In the genomic region with DNA sequence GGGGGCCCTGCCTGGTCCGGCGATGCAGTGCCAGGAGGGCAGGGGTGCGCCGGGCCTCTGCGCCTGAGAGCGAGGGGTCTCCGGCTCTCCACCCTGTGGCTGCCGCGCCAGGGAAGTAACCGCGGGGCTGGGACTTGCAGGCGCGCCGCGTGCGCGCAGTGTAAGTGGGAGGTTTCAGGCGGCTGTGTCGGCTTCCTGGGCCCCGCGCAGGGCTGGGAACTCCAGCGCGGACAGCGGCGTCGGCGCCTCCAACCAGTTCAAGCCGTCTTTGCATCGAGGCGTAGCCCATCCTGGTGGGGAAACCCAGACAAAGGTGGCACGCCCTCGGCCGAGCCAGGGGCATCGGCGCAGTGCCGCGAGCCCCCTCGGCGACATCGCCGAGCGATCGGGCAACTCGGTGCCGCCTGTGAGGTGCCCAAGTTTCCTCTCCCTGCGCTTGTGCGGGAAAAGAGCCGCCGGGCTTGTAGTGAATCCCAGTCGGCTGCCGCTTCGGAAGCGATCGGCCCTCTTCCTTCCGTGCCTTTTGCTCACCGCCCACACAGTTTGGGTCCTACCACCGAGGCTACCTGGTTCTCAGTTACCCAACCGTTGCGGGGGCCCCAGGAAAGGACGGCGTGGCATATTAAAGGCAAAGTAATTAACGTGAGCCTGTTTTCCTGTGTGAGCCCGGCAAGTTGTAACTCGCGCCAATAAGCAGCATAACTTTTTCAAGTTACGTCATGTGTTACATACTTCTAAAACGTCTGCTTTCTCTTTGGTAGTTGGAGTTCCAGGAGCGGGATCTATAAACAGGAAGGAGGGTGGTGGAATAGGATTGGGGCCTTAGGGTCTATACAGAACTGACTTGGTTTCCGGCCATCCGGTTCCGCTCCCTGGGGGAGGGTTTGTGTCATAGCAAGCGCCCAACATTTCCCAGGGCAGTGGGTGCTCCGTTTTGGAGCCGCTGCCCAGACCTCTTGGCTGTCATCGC, we compare ENCODE assay signal across 1 cellular context.
TF ChIP-seq lines count a peak whose summit lies in the region.

No MANE protein-coding gene starts in this region.

TF ChIP-seq in K562, 482 proteins besides CTCF, POLR2A, EP300 and RAD21 (continued from another document and continues in another):
- TF ChIP-seq ZBTB7A (IDR thresholded peaks at IDR 0.05; ENCODE audit: borderline replicate concordance, control insufficient read depth, low read depth, low read length): no peak; the same call in 1 of the 2 replicates
- TF ChIP-seq, protein P1, sequence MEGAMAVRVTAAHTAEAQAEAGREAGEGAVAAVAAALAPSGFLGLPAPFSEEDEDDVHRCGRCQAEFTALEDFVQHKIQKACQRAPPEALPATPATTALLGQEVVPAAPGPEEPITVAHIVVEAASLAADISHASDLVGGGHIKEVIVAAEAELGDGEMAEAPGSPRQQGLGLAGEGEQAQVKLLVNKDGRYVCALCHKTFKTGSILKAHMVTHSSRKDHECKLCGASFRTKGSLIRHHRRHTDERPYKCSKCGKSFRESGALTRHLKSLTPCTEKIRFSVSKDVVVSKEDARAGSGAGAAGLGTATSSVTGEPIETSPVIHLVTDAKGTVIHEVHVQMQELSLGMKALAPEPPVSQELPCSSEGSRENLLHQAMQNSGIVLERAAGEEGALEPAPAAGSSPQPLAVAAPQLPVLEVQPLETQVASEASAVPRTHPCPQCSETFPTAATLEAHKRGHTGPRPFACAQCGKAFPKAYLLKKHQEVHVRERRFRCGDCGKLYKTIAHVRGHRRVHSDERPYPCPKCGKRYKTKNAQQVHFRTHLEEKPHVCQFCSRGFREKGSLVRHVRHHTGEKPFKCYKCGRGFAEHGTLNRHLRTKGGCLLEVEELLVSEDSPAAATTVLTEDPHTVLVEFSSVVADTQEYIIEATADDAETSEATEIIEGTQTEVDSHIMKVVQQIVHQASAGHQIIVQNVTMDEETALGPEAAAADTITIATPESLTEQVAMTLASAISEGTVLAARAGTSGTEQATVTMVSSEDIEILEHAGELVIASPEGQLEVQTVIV (CRISPR knock-in tag; IDR thresholded peaks at IDR 0.05; ENCODE audit: borderline replicate concordance): no peak
- TF ChIP-seq, protein P2, sequence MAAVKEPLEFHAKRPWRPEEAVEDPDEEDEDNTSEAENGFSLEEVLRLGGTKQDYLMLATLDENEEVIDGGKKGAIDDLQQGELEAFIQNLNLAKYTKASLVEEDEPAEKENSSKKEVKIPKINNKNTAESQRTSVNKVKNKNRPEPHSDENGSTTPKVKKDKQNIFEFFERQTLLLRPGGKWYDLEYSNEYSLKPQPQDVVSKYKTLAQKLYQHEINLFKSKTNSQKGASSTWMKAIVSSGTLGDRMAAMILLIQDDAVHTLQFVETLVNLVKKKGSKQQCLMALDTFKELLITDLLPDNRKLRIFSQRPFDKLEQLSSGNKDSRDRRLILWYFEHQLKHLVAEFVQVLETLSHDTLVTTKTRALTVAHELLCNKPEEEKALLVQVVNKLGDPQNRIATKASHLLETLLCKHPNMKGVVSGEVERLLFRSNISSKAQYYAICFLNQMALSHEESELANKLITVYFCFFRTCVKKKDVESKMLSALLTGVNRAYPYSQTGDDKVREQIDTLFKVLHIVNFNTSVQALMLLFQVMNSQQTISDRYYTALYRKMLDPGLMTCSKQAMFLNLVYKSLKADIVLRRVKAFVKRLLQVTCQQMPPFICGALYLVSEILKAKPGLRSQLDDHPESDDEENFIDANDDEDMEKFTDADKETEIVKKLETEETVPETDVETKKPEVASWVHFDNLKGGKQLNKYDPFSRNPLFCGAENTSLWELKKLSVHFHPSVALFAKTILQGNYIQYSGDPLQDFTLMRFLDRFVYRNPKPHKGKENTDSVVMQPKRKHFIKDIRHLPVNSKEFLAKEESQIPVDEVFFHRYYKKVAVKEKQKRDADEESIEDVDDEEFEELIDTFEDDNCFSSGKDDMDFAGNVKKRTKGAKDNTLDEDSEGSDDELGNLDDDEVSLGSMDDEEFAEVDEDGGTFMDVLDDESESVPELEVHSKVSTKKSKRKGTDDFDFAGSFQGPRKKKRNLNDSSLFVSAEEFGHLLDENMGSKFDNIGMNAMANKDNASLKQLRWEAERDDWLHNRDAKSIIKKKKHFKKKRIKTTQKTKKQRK (IDR thresholded peaks at IDR 0.05; ENCODE audit: borderline replicate concordance, low read depth, low read length): no peak
- peak; percentile 21 for TF ChIP-seq HNRNPLL (IDR thresholded peaks at IDR 0.05; ENCODE audit: low read depth, low read length, poor library complexity, severe bottlenecking)
- TF ChIP-seq EP400 (IDR thresholded peaks at IDR 0.05): peak; percentile 48; the same call in 1 of the 2 replicates
- TF ChIP-seq, protein P3, sequence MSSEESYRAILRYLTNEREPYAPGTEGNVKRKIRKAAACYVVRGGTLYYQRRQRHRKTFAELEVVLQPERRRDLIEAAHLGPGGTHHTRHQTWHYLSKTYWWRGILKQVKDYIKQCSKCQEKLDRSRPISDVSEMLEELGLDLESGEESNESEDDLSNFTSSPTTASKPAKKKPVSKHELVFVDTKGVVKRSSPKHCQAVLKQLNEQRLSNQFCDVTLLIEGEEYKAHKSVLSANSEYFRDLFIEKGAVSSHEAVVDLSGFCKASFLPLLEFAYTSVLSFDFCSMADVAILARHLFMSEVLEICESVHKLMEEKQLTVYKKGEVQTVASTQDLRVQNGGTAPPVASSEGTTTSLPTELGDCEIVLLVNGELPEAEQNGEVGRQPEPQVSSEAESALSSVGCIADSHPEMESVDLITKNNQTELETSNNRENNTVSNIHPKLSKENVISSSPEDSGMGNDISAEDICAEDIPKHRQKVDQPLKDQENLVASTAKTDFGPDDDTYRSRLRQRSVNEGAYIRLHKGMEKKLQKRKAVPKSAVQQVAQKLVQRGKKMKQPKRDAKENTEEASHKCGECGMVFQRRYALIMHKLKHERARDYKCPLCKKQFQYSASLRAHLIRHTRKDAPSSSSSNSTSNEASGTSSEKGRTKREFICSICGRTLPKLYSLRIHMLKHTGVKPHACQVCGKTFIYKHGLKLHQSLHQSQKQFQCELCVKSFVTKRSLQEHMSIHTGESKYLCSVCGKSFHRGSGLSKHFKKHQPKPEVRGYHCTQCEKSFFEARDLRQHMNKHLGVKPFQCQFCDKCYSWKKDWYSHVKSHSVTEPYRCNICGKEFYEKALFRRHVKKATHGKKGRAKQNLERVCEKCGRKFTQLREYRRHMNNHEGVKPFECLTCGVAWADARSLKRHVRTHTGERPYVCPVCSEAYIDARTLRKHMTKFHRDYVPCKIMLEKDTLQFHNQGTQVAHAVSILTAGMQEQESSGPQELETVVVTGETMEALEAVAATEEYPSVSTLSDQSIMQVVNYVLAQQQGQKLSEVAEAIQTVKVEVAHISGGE (CRISPR knock-in tag; IDR thresholded peaks at IDR 0.05): 0 out of 6 replicates have a peak, but pooled peaks of 1 of the 3 experiments have one; percentile 26
- peak in 1 of 2 experiments; percentile 21; a peak in 1 of 4 replicates for TF ChIP-seq HDAC1 (IDR thresholded peaks at IDR 0.05)
- no peak for TF ChIP-seq NUFIP1 (IDR thresholded peaks at IDR 0.05; ENCODE audit: partially characterized antibody)
- TF ChIP-seq GABPA (tag; conservative IDR thresholded peaks at IDR 0.05; ENCODE audit: low read depth): peak; percentile 78
- TF ChIP-seq, protein P4, sequence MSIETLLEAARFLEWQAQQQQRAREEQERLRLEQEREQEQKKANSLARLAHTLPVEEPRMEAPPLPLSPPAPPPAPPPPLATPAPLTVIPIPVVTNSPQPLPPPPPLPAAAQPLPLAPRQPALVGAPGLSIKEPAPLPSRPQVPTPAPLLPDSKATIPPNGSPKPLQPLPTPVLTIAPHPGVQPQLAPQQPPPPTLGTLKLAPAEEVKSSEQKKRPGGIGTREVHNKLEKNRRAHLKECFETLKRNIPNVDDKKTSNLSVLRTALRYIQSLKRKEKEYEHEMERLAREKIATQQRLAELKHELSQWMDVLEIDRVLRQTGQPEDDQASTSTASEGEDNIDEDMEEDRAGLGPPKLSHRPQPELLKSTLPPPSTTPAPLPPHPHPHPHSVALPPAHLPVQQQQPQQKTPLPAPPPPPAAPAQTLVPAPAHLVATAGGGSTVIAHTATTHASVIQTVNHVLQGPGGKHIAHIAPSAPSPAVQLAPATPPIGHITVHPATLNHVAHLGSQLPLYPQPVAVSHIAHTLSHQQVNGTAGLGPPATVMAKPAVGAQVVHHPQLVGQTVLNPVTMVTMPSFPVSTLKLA (conservative IDR thresholded peaks at IDR 0.05): peak in 1 of 2 experiments; percentile 27; a peak in 2 of 4 replicates
- TF ChIP-seq, protein P5, sequence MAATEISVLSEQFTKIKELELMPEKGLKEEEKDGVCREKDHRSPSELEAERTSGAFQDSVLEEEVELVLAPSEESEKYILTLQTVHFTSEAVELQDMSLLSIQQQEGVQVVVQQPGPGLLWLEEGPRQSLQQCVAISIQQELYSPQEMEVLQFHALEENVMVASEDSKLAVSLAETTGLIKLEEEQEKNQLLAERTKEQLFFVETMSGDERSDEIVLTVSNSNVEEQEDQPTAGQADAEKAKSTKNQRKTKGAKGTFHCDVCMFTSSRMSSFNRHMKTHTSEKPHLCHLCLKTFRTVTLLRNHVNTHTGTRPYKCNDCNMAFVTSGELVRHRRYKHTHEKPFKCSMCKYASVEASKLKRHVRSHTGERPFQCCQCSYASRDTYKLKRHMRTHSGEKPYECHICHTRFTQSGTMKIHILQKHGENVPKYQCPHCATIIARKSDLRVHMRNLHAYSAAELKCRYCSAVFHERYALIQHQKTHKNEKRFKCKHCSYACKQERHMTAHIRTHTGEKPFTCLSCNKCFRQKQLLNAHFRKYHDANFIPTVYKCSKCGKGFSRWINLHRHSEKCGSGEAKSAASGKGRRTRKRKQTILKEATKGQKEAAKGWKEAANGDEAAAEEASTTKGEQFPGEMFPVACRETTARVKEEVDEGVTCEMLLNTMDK (IDR thresholded peaks at IDR 0.05; ENCODE audit: borderline replicate concordance, insufficient read depth, low read depth, low read length, poor library complexity, severe bottlenecking): no peak
- TF ChIP-seq, protein P6, sequence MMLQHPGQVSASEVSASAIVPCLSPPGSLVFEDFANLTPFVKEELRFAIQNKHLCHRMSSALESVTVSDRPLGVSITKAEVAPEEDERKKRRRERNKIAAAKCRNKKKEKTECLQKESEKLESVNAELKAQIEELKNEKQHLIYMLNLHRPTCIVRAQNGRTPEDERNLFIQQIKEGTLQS (IDR thresholded peaks at IDR 0.05): peak; percentile 57
- TF ChIP-seq, protein P6 (CRISPR knock-in tag; conservative IDR thresholded peaks at IDR 0.05): no peak
- TF ChIP-seq ETV1 (tag; conservative IDR thresholded peaks at IDR 0.05; ENCODE audit: low read depth): peak; percentile 85
- no peak for TF ChIP-seq ZNF583 (CRISPR knock-in tag; IDR thresholded peaks at IDR 0.05)
- 0 out of 2 replicates have a peak, but pooled peaks have one; percentile 51 for TF ChIP-seq ZSCAN29 (IDR thresholded peaks at IDR 0.05)
- peak; percentile 35; the same call in 1 of the 2 replicates for TF ChIP-seq CEBPG (CRISPR knock-in tag; IDR thresholded peaks at IDR 0.05)
- peak in 1 of 2 experiments; percentile 47; a peak in 1 of 4 replicates for TF ChIP-seq CEBPG (tag; conservative IDR thresholded peaks at IDR 0.05 in 1 of 2, IDR thresholded peaks at IDR 0.05 in 1 of 2)
- peak in 1 of 2 experiments; percentile 25; a peak in 1 of 4 replicates for TF ChIP-seq TEAD1 (CRISPR knock-in tag; IDR thresholded peaks at IDR 0.05)
- TF ChIP-seq, protein P7, sequence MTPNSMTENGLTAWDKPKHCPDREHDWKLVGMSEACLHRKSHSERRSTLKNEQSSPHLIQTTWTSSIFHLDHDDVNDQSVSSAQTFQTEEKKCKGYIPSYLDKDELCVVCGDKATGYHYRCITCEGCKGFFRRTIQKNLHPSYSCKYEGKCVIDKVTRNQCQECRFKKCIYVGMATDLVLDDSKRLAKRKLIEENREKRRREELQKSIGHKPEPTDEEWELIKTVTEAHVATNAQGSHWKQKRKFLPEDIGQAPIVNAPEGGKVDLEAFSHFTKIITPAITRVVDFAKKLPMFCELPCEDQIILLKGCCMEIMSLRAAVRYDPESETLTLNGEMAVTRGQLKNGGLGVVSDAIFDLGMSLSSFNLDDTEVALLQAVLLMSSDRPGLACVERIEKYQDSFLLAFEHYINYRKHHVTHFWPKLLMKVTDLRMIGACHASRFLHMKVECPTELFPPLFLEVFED (CRISPR knock-in tag; conservative IDR thresholded peaks at IDR 0.05): no peak
- TF ChIP-seq NRF1 (conservative IDR thresholded peaks at IDR 0.05 in 1 of 2, IDR thresholded peaks at IDR 0.05 in 1 of 2): peak; percentile 65 to 75
